ENCODE assay signal across 1 cellular context in genomic region chr17:7215652-7216139, GRCh38.
A peak's percentile ranks its signal among the peaks of the same experiment; 100 is the strongest.
TF ChIP-seq lines count a peak whose summit lies in the region.

No MANE protein-coding gene starts in this region.

TF ChIP-seq in H1, 55 proteins besides CTCF, POLR2A, EP300 and RAD21:
- TF ChIP-seq EZH2 (IDR thresholded peaks at IDR 0.05; ENCODE audit: low read depth, low read length, severe bottlenecking) (no peak), RBBP5 (IDR thresholded peaks at IDR 0.05; ENCODE audit: borderline replicate concordance, low read depth, low read length) (0 out of 2 replicates have a peak, but pooled peaks have one; percentile 32)
